ENCODE assay signal across 7 cellular contexts in the genomic region with DNA sequence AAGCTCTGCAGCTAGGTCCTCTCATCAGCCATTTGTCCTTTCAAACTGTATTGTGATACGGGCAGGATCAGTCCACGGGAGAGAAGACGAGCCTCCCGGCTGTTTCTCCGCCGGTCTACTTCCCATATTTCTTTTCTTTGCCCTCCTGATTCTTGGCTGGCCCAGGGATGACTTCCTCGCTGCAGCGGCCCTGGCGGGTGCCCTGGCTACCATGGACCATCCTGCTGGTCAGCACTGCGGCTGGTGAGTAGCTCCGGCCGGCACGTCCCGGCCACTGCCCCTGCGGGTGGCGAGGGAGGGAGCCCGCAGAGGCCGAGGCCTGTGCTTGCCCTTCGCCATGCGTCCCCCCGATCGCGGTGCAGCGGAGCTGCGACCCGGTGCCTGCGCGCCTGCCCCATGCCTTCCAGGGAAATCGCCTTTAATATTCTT. TPM values are rescaled to one million over a fixed set of nuclear protein-coding genes. Genes with fewer than 3 reads are reported as not detected.
DNase-seq lines count a peak whose midpoint lies in the region; ATAC-seq and TF ChIP-seq lines count a peak whose summit lies in the region.

No MANE protein-coding gene starts in this region.

- H3K27ac ChIP-seq in neutrophil = no peak overlapping the region

- no peak for ATAC-seq in GM21390 (IDR thresholded peaks at IDR 0.05; ENCODE audit: unreplicated experiment)

- peaks cover 32% of the 10 kb centered on the region for H3K27me3 Mint-ChIP-seq in activated naive CD4-positive, alpha-beta T cell treated with anti-CD3 and anti-CD28 coated beads, Interleukin-2, amount 10 ng/mL, durations not matched to agents 7 days and 5 days

- H3K36me3 ChIP-seq in GM06990 (ENCODE audit: control insufficient read depth, insufficient read depth, low read length) (no peaks in the 10 kb centered on the region; the same call in 1 of the 2 replicates), MG63 (no peaks in the 10 kb centered on the region), neutrophil (no peaks in the 10 kb centered on the region)

- CTCF ChIA-PET in activated naive CD4-positive, alpha-beta T cell treated with anti-CD3 and anti-CD28 coated beads, Interleukin-2, amount 10 ng/mL, durations not matched to agents 7 days and 5 days (lab: Charles Lee) = no interaction called here

- peaks cover 34% of the 10 kb centered on the region for H3K4me1 Mint-ChIP-seq in activated naive CD4-positive, alpha-beta T cell treated with anti-CD3 and anti-CD28 coated beads, Interleukin-2, amount 10 ng/mL, durations not matched to agents 7 days and 5 days

- no peaks in the 10 kb centered on the region for H3K36me3 Mint-ChIP-seq in activated naive CD4-positive, alpha-beta T cell treated with anti-CD3 and anti-CD28 coated beads, Interleukin-2, amount 10 ng/mL, durations not matched to agents 7 days and 5 days

- H3K27ac Mint-ChIP-seq in activated naive CD4-positive, alpha-beta T cell treated with anti-CD3 and anti-CD28 coated beads, Interleukin-2, amount 10 ng/mL, durations not matched to agents 7 days and 5 days = peak overlapping the region; percentile 87

- H3K9me3 Mint-ChIP-seq in activated naive CD4-positive, alpha-beta T cell treated with anti-CD3 and anti-CD28 coated beads, Interleukin-2, amount 10 ng/mL, durations not matched to agents 7 days and 5 days = no peaks in the 10 kb centered on the region

- H3K4me3 Mint-ChIP-seq in activated naive CD4-positive, alpha-beta T cell treated with anti-CD3 and anti-CD28 coated beads, Interleukin-2, amount 10 ng/mL, durations not matched to agents 7 days and 5 days = peak overlapping the region; percentile 98

- H3K4me3 ChIP-seq in GM06990 (replicated peaks; ENCODE audit: low read depth, low read length) (peak overlapping the region; percentile 94), MG63 (peak overlapping the region; percentile 94), neutrophil (ENCODE audit: low read depth in 1 of 2, low read length in 1 of 2) (peak overlapping the region; percentile 90 to 98)

- no peaks in the 10 kb centered on the region for H3K9me3 ChIP-seq in MG63
- H3K9me3 ChIP-seq in neutrophil = no peaks in the 10 kb centered on the region

- H3K4me1 ChIP-seq in neutrophil (ENCODE audit: control insufficient read depth in 1 of 2, insufficient read depth in 1 of 2, low read depth in 1 of 2, low read length in 1 of 2) = peaks cover 25 to 28% of the 10 kb centered on the region in 2 experiments

- no peaks in the 10 kb centered on the region for H3K27me3 ChIP-seq in GM06990 (replicated peaks; ENCODE audit: control insufficient read depth, insufficient read depth, low read length)
- H3K27me3 ChIP-seq in MG63 = no peaks in the 10 kb centered on the region
- peaks cover 69% of the 10 kb centered on the region for H3K27me3 ChIP-seq in neutrophil

- no peak for TF ChIP-seq CTCF in GM06990 (IDR thresholded peaks at IDR 0.05; ENCODE audit: insufficient read depth, low read length, poor library complexity, severe bottlenecking)
- TF ChIP-seq CTCF in neutrophil (IDR thresholded peaks at IDR 0.05) = no peak

- peak; percentile 66 for DNase-seq in GM06990 (ENCODE audit: extremely low read depth, insufficient read length)
- peak; percentile 46 for DNase-seq in MG63
- peak; percentile 25 for DNase-seq in activated naive CD4-positive, alpha-beta T cell treated with anti-CD3 and anti-CD28 coated beads, Interleukin-2, amount 10 ng/mL, durations not matched to agents 7 days and 5 days
- peak; percentile 64 for DNase-seq in globus pallidus (ENCODE audit: low spot score)
- DNase-seq in GM19240 (ENCODE audit: insufficient read length, low spot score) = no peak

RNA-seq across cellular contexts. Expression of a gene that starts 1.2 kb away (rescaled TPM):
- total RNA-seq in MG63 (2014; rRNA removed; shearing (Covaris generic); ENCODE audit: low replicate concordance) = 9.1 and 9.4 TPM in 2 replicates
